15 cellular contexts compared by ENCODE assay signal in genomic region chr7:150801946-150802771, GRCh38. TPM values are rescaled to one million over a fixed set of nuclear protein-coding genes. Genes with fewer than 3 reads are reported as not detected.
DNase-seq lines count a peak whose midpoint lies in the region; ATAC-seq and TF ChIP-seq lines count a peak whose summit lies in the region.
"Had no signal": no experiment of that assay in that cellular context is flagged by ENCODE, and none has a peak within 500 bp of the region (broad histone marks: within the 10 kb centered on the region; RNA-seq: fewer than 3 reads in every experiment).

No MANE protein-coding gene starts in this region.

- H3K9me3 ChIP-seq in Panc1 (ENCODE audit: control insufficient read depth, insufficient read depth, low read depth, low read length), result no peaks in the 10 kb centered on the region
- H3K9me3 ChIP-seq in sigmoid colon, result peaks cover 0 to 14% (median 10%) of the 10 kb centered on the region in 4 donors

- H3K4me3 Mint-ChIP-seq in GM23338 (peak overlapping the region; percentile 39; the same call in 2 of the 3 replicates), immature natural killer cell (peak overlapping the region; percentile 16 to 72 (median 61))

- H3K4me1 ChIP-seq in GM23338 (ENCODE audit: insufficient read depth) (no peaks in the 10 kb centered on the region), Panc1 (ENCODE audit: control insufficient read depth, insufficient read depth, low read length) (no peaks in the 10 kb centered on the region), sigmoid colon (peaks cover 0 to 17% (median 15%) of the 10 kb centered on the region in 4 donors)
- H3K4me1 ChIP-seq: parathyroid adenoma had no signal

- TF ChIP-seq EP300 in sigmoid colon (IDR thresholded peaks at IDR 0.05), result no peak

- H3K4me1 Mint-ChIP-seq in GM23338 (peaks cover 18% of the 10 kb centered on the region), immature natural killer cell (peaks cover 11% of the 10 kb centered on the region in 2 donors)

- peaks cover 42% of the 10 kb centered on the region for H3K27me3 Mint-ChIP-seq in GM23338 (ENCODE audit: insufficient read depth, low read depth, poor library complexity)
- peaks cover 17 to 34% (median 21%) of the 10 kb centered on the region in 3 donors for H3K27me3 Mint-ChIP-seq in immature natural killer cell (ENCODE audit: low read depth in 3 of 3)

- H3K9me3 Mint-ChIP-seq in GM23338, result peaks cover 13% of the 10 kb centered on the region
- peaks cover 10 to 19% (median 14%) of the 10 kb centered on the region in 6 donors for H3K9me3 Mint-ChIP-seq in immature natural killer cell

- no peaks in the 10 kb centered on the region for H3K79me2 ChIP-seq in GM23338 (replicated peaks; ENCODE audit: insufficient read depth)
- H3K79me2 ChIP-seq: parathyroid adenoma had no signal

- BruUV-seq in Panc1 (replicated peaks; lab: Mats Ljungman, UMichigan), result no TSS peak

- H3K27ac Mint-ChIP-seq in GM23338 (no peak overlapping the region), immature natural killer cell (no peak overlapping the region)
- H3K27ac Mint-ChIP-seq: H9 had no signal

- no peak overlapping the region; the same call in 1 of the 2 replicates for H3K4me3 ChIP-seq in GM23338
- H3K4me3 ChIP-seq in Panc1 (ENCODE audit: low read depth in 2 of 2, low read length in 2 of 2), result no peak overlapping the region
- peak overlapping the region in 3 of 4 donors; percentile 41 to 59 (median 53) for H3K4me3 ChIP-seq in sigmoid colon

- 79 to 80% methylated on average over 12 of the region's 12 CpGs for WGBS in sigmoid colon, 2 donors

- intact Hi-C loops in Panc1 (cut with micrococcal nuclease; ENCODE audit: unreplicated experiment), result no loop called here
- intact Hi-C loops in sigmoid colon (cut with DNase I), result no loop called here

- TF ChIP-seq CTCF in GM23338 (conservative IDR thresholded peaks at IDR 0.05; ENCODE audit: low read depth in 2 of 2) (no peak), Panc1 (IDR thresholded peaks at IDR 0.05) (no peak), sigmoid colon (IDR thresholded peaks at IDR 0.05) (no peak)

- DNase-seq in GM23338 (ENCODE audit: low spot score) (no peak), Panc1 (ENCODE audit: low read depth, low spot score) (no peak), immature natural killer cell (no peak), sigmoid colon (no peak)
- DNase-seq in activated effector memory CD4-positive, alpha-beta T cell treated with Interleukin-2 at 50 U/mL for 16 hours, result no peak
- DNase-seq: activated CD4-positive, alpha-beta T cell treated with anti-CD3 and anti-CD28 coated beads, Interleukin-2, amount 50 U/mL, for 1 hour; activated naive CD4-positive, alpha-beta T cell; DMS 273 treated with DMSO at 0.1 percent for 48 hours; H9; stimulated activated CD4-positive, alpha-beta T cell treated with anti-CD3 and anti-CD28 coated beads, Interleukin-4, amount 100 ng/mL, for 4 hours had no signal

- H3K36me3 Mint-ChIP-seq in GM23338 (ENCODE audit: low read depth), result peaks cover 7% of the 10 kb centered on the region
- H3K36me3 Mint-ChIP-seq in immature natural killer cell, result peaks cover 0 to 12% (median 6%) of the 10 kb centered on the region in 3 donors

- peaks cover 3% of the 10 kb centered on the region; the same call in 1 of the 2 replicates for H4K20me1 ChIP-seq in GM23338 (replicated peaks; ENCODE audit: insufficient read depth)

- H3K4me2 ChIP-seq in GM23338, result no peak overlapping the region

- H3K27me3 ChIP-seq in GM23338 (ENCODE audit: insufficient read depth), result peaks cover 71% of the 10 kb centered on the region
- peaks cover 7% of the 10 kb centered on the region for H3K27me3 ChIP-seq in Panc1 (ENCODE audit: control insufficient read depth, insufficient read depth, low read length)
- peaks cover 16 to 49% (median 22%) of the 10 kb centered on the region in 3 donors for H3K27me3 ChIP-seq in sigmoid colon

- CTCF ChIA-PET in Panc1 (lab: Charles Lee), result no interaction called here

- H3K27ac ChIP-seq in GM23338 (ENCODE audit: low read depth) (no peak overlapping the region), Panc1 (ENCODE audit: low read length) (no peak overlapping the region), sigmoid colon (peak overlapping the region in 3 of 4 donors; percentile 56 to 74 (median 66))
- H3K27ac ChIP-seq: parathyroid adenoma had no signal

- POLR2A ChIA-PET in Panc1 (lab: Charles Lee), result no interaction called here

- no peaks in the 10 kb centered on the region for H3K36me3 ChIP-seq in GM23338 (ENCODE audit: insufficient read depth)
- no peaks in the 10 kb centered on the region for H3K36me3 ChIP-seq in Panc1 (ENCODE audit: control insufficient read depth, insufficient read depth, low read length)
- H3K36me3 ChIP-seq in sigmoid colon, result peaks cover 0 to 10% (median 0%) of the 10 kb centered on the region in 4 donors

- no peak for TF ChIP-seq POLR2A in sigmoid colon (IDR thresholded peaks at IDR 0.05)

- in situ Hi-C loops in Panc1 (cut with HindIII; ENCODE audit: low pct_unique_long_range_greater_than_20kb, low sequenced_read_pairs), result no loop called here

- H2AFZ ChIP-seq in GM23338, result no peak overlapping the region
- H2AFZ ChIP-seq: parathyroid adenoma had no signal

- no peaks in the 10 kb centered on the region for H3F3A ChIP-seq in GM23338 (replicated peaks; ENCODE audit: low read depth)

- H3K9me2 ChIP-seq in GM23338 (ENCODE audit: insufficient read depth), result no peaks in the 10 kb centered on the region

- no peak for ATAC-seq in GM23338
- 0 out of 2 replicates have a peak, but pooled peaks have one; percentile 43 for ATAC-seq in Panc1
- no peak for ATAC-seq in GM21717 (IDR thresholded peaks at IDR 0.05; ENCODE audit: unreplicated experiment)
- ATAC-seq in GM19035 (IDR thresholded peaks at IDR 0.05; ENCODE audit: unreplicated experiment), result no peak

TF ChIP-seq in GM23338, 12 proteins besides CTCF, POLR2A, EP300 and RAD21 (continues in another document):
- no peak for TF ChIP-seq JUNB (IDR thresholded peaks at IDR 0.05; ENCODE audit: unreplicated experiment)
- no peak for TF ChIP-seq REST (IDR thresholded peaks at IDR 0.05; ENCODE audit: unreplicated experiment)
- TF ChIP-seq POLR2AphosphoS5 (IDR thresholded peaks at IDR 0.05; ENCODE audit: low read depth), result no peak
- TF ChIP-seq ETS1 (IDR thresholded peaks at IDR 0.05), result no peak

RNA-seq across cellular contexts. Expression of gene TMEM176A, which starts 1.6 kb away (rescaled TPM):
- not detected in 2 replicates for total RNA-seq in GM23338 (2014; rRNA removed; shearing (Covaris generic))
- polyA plus RNA-seq in GM23338 (2016; fragmentation: Nextera tagmentation; extraction: Ambion mirVana) (0.34 and 0.66 TPM in 2 replicates), immature natural killer cell (under 1 TPM in 1 of 3 donors, not detected in 2; 0.97 TPM), sigmoid colon (100 to 1,000 TPM; 126 to 150 (median 127) TPM)
- total RNA-seq in Panc1 (2021; ENCODE audit: unreplicated experiment) (0.39 TPM), sigmoid colon (10 to 100 TPM; 19.9 to 28.1 (median 24.1) TPM)
- not detected for polyA plus RNA-seq in Panc1 (2012; ENCODE audit: insufficient read length)
- total RNA-seq: chondrocyte, H9 had no signal
- polyA plus RNA-seq: keratinocyte had no signal

RNA-seq across cellular contexts. Expression of gene TMEM176B, which starts 2.0 kb away (rescaled TPM):
- 0.35 and 0.47 TPM in 2 replicates for total RNA-seq in GM23338 (2014; rRNA removed; shearing (Covaris generic))
- polyA plus RNA-seq in GM23338 (2016; fragmentation: Nextera tagmentation; extraction: Ambion mirVana) (0.42 and 0.83 TPM in 2 replicates), immature natural killer cell (under 1 TPM in 1 of 3 donors, not detected in 2; 0.87 TPM), sigmoid colon (100 to 1,000 TPM; 144 to 246 (median 151) TPM)
- total RNA-seq in Panc1 (2021; ENCODE audit: unreplicated experiment) (0.31 TPM), sigmoid colon (10 to 100 TPM; 47.4 to 52.3 (median 48.3) TPM)
- not detected for polyA plus RNA-seq in Panc1 (2012; ENCODE audit: insufficient read length)
- polyA plus RNA-seq: keratinocyte had no signal

RNA-seq across cellular contexts. Expression of gene AOC1, which starts 50.2 kb away (rescaled TPM):
- 0.47 TPM in 1 of 2 replicates, not detected in the other for total RNA-seq in GM23338 (2014; rRNA removed; shearing (Covaris generic))
- not detected in 2 replicates for polyA plus RNA-seq in GM23338 (2016; fragmentation: Nextera tagmentation; extraction: Ambion mirVana)
- 0.15 TPM for total RNA-seq in Panc1 (2021; ENCODE audit: unreplicated experiment)
- polyA plus RNA-seq in Panc1 (2012; ENCODE audit: insufficient read length), result not detected
- polyA plus RNA-seq in immature natural killer cell, result not detected
- total RNA-seq in sigmoid colon, result 1 to 10 TPM in 1 of 4 donors, not detected in 3; 1.4 TPM
- 100 to 1,000 TPM in 1 of 3 donors, 10 to 100 TPM in 2; 30.6 to 155 (median 64.0) TPM for polyA plus RNA-seq in sigmoid colon
- total RNA-seq: chondrocyte had no signal
- polyA plus RNA-seq: keratinocyte had no signal

Comparison
In these comparisons a context has a peak if more than half of its experiments do, and no peak if none do; other contexts are left out.
1. H3K27ac ChIP-seq: peak in sigmoid colon (3 of 4); none in GM23338 (single experiment) and Panc1 (single experiment).
2. H3K4me3 ChIP-seq: peak in sigmoid colon (3 of 4); none in GM23338 (single experiment) and Panc1 (0 of 2).
3. RNA of gene TMEM176A, which starts 1.6 kb away (total RNA-seq): 19.9 to 28.1 TPM in sigmoid colon; 0.39 TPM in Panc1 (single experiment) and not detected in GM23338; every median in the first group is over 10 times any median in the second.
4. RNA of gene TMEM176B, which starts 2.0 kb away (total RNA-seq): 47.4 to 52.3 TPM in sigmoid colon; 0.35 to 0.47 TPM in GM23338 and 0.31 TPM in Panc1 (single experiment); every median in the first group is over 10 times any median in the second.